In the genomic region with DNA sequence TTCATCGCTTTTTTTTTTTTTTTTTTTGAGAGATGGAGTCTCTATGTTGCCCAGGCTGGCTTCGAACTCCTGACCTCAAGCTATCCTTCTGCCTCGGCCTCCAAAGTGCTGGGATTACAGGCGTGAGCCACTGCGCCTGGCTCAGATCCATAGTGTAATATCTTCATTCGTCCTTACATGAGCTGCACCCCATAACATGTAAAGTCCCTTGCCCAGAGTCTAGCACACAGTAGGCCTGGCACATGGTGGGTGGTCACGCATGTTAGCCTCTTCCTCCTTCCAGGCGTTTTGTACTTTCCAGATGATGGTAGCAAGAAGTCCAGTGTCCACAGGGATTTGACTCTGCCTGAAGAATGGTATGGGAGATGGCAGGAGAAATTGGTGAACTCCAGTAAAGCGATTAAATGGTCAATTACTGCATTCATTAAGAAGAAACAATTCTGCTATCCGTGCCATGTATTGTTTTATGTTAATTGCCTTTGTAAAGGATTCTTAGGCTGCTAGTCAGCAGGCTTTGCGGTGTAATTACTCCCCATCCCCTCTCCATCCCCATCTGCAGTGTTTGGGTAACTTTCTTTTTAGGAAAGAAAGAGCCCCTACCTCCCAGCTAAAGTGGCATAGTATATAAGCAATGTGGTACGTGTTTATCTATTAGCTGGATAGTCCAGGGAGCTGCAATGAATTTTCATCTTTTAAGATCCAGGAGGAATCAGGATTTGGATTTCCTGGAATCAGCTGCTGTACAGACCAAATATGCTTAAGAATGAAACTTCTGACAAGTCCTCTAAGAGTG, we compare ENCODE assay signal across 8 cellular contexts. TPM values are rescaled to one million over a fixed set of nuclear protein-coding genes. Genes with fewer than 3 reads are reported as not detected.
A peak's percentile ranks its signal among the peaks of the same experiment; 100 is the strongest.
DNase-seq lines count a peak whose midpoint lies in the region; ATAC-seq and TF ChIP-seq lines count a peak whose summit lies in the region.

No MANE protein-coding gene starts in this region.

- no peak overlapping the region for H3K18ac ChIP-seq in H9 (ENCODE audit: insufficient read length, low read depth, low read length)

- no CpG with 5 or more reads among the region's 12 CpGs for WGBS in H9 (ENCODE audit: extremely low coverage, insufficient read length, low lambda C conversion rate)
- 52 to 66% (median 65%) methylated on average over 11 to 12 of the region's 12 CpGs for WGBS in spleen, 5 donors

- DNase-seq in H9 = no peak
- DNase-seq in activated CD8-positive, alpha-beta memory T cell treated with anti-CD3 and anti-CD28 coated beads, Interleukin-2, amount 50 U/mL, for 48 hours = peak; percentile 44
- DNase-seq in spleen = peak; percentile 19
- DNase-seq in NOMO-1 (lab: John Stamatoyannopoulos, UW; ENCODE audit: unreplicated experiment in 2 of 2) = no peak
- DNase-seq in GF-D8 (lab: John Stamatoyannopoulos, UW) = no peak
- DNase-seq in DMS114 treated with DMSO at 0.1 percent for 48 hours (lab: John Stamatoyannopoulos, UW; ENCODE audit: unreplicated experiment) = no peak

- peak overlapping the region; percentile 94 to 96 for H3K4me3 Mint-ChIP-seq in H9

- ATAC-seq in GM18907 (IDR thresholded peaks at IDR 0.05; ENCODE audit: unreplicated experiment) = no peak

- no peak overlapping the region for H2BK20ac ChIP-seq in H9 (ENCODE audit: low read depth, low read length, poor library complexity, severe bottlenecking)

- no peak overlapping the region for H3T11ph ChIP-seq in H9 (ENCODE audit: low read length)

- intact Hi-C loops in spleen (cut with DNase I; ENCODE audit: low total_unique reads) = no loop called here

- H3K27ac Mint-ChIP-seq in H9 = peak overlapping the region in 2 of 3 experiments; percentile 93 to 99; a peak in 2 of 7 replicates

- H2BK15ac ChIP-seq in H9 (ENCODE audit: low read depth, low read length) = no peak overlapping the region

- no peaks in the 10 kb centered on the region for H4K20me1 ChIP-seq in H9 (ENCODE audit: control insufficient read depth, insufficient read depth, insufficient read length)

- H3K56ac ChIP-seq in H9 (ENCODE audit: insufficient read length, low read depth, low read length) = no peak overlapping the region

- no peaks in the 10 kb centered on the region for H3K79me1 ChIP-seq in H9 (ENCODE audit: insufficient read depth, low read depth, low read length, poor library complexity, severe bottlenecking)

- no peaks in the 10 kb centered on the region for H3K79me2 ChIP-seq in H9 (ENCODE audit: insufficient read depth, low read length)

- peak overlapping the region; percentile 87 for H3K4me3 ChIP-seq in iPS-18c (ENCODE audit: insufficient read depth, low read depth, low read length)
- H3K4me3 ChIP-seq in spleen = peak overlapping the region; percentile 68 to 90 (median 82)

- TF ChIP-seq CTCF in H9 (conservative IDR thresholded peaks at IDR 0.05) (no peak), spleen (IDR thresholded peaks at IDR 0.05 in 8 of 11, conservative IDR thresholded peaks at IDR 0.05 in 3 of 11) (no peak)

- peaks cover 0 to 3% of the 10 kb centered on the region in 2 experiments; a peak in 2 of 5 replicates for H3K9me3 Mint-ChIP-seq in H9

- peaks cover 3 to 7% (median 5%) of the 10 kb centered on the region in 3 experiments; a peak in 3 of 7 replicates for H3K36me3 Mint-ChIP-seq in H9 (ENCODE audit: insufficient read depth in 1 of 3, low read depth in 3 of 3)

- no peak for TF ChIP-seq POLR2A in spleen (IDR thresholded peaks at IDR 0.05)

- H3K4me1 ChIP-seq in H9 (ENCODE audit: insufficient read depth, low read length) (no peaks in the 10 kb centered on the region; the same call in 1 of the 2 replicates), spleen (peaks cover 0 to 51% (median 40%) of the 10 kb centered on the region in 6 donors)

- peaks cover 5% of the 10 kb centered on the region for H3K23me2 ChIP-seq in H9 (ENCODE audit: insufficient read length, low read depth, low read length, poor library complexity, severe bottlenecking)

- no peak overlapping the region for H2AFZ ChIP-seq in H9 (ENCODE audit: low read length)

- H3K23ac ChIP-seq in H9 (ENCODE audit: insufficient read length, low read depth, low read length) = no peak overlapping the region

- peak overlapping the region; percentile 70 for H3K4me2 ChIP-seq in H9 (ENCODE audit: insufficient read depth, insufficient read length, low read length)

- no peak overlapping the region for H3K9ac ChIP-seq in H9 (ENCODE audit: extremely low read depth, insufficient read length, low read length)

- peaks cover 25% of the 10 kb centered on the region for H3K27me3 Mint-ChIP-seq in H9 (ENCODE audit: low read depth)

- H3K4me1 Mint-ChIP-seq in H9 = peaks cover 11 to 16% of the 10 kb centered on the region in 2 experiments

- no peak overlapping the region for H4K91ac ChIP-seq in H9 (ENCODE audit: insufficient read length, low read depth, low read length)

- no peak overlapping the region for H3K4ac ChIP-seq in H9 (ENCODE audit: low read depth, low read length)

- H4K8ac ChIP-seq in H9 (replicated peaks; ENCODE audit: insufficient read length, low read depth, low read length) = no peak overlapping the region

- H2AK5ac ChIP-seq in H9 (ENCODE audit: insufficient read length, low read length) = no peak overlapping the region

- no peak overlapping the region for H2BK12ac ChIP-seq in H9 (ENCODE audit: insufficient read length, low read depth, low read length)

- H3K14ac ChIP-seq in H9 (ENCODE audit: insufficient read depth, low read length) = no peak overlapping the region

- peaks cover 0 to 19% (median 0%) of the 10 kb centered on the region in 6 donors for H3K36me3 ChIP-seq in spleen

- no peak overlapping the region for H2BK5ac ChIP-seq in H9 (ENCODE audit: insufficient read length, low read length)

- H3K27me3 ChIP-seq in H9 (ENCODE audit: insufficient read depth, low read length) = no peaks in the 10 kb centered on the region
- peaks cover 0 to 27% (median 0%) of the 10 kb centered on the region in 7 donors for H3K27me3 ChIP-seq in spleen (replicated peaks in 1 of 7)

- H4K5ac ChIP-seq in H9 (ENCODE audit: insufficient read length, low read depth, low read length) = no peak overlapping the region

- no peak overlapping the region for H3K27ac ChIP-seq in H9 (ENCODE audit: insufficient read length, low read depth, low read length)
- peak overlapping the region in 7 of 8 donors; percentile 68 to 96 (median 83) for H3K27ac ChIP-seq in spleen

- no peaks in the 10 kb centered on the region for H3K9me3 ChIP-seq in H9 (ENCODE audit: control insufficient read depth, low read depth, low read length)
- H3K9me3 ChIP-seq in iPS-18c (ENCODE audit: control insufficient read depth, insufficient read depth, low read length) = no peaks in the 10 kb centered on the region
- H3K9me3 ChIP-seq in spleen = no peaks in the 10 kb centered on the region

- no peak overlapping the region for H2BK120ac ChIP-seq in H9 (ENCODE audit: low read depth, low read length, poor library complexity, severe bottlenecking)

RNA-seq across cellular contexts. Expression of a gene that starts 1.2 kb away (rescaled TPM):
- 12.5 and 15.9 TPM in 2 replicates for total RNA-seq in H9 (2021)
- 10 to 100 TPM; 18.2 to 58.5 (median 34.6) TPM for total RNA-seq in spleen
- polyA plus RNA-seq in spleen = 1 to 10 TPM; 4.8 to 9.5 (median 5.3) TPM

Comparison
In these comparisons a context has a peak if more than half of its experiments do, and no peak if none do; other contexts are left out.
1. DNase-seq: peak in activated CD8-positive, alpha-beta memory T cell treated with anti-CD3 and anti-CD28 coated beads, Interleukin-2, amount 50 U/mL, for 48 hours (single experiment) and spleen (single experiment); none in H9 (single experiment), NOMO-1 (0 of 2), GF-D8 (single experiment) and DMS114 treated with DMSO at 0.1 percent for 48 hours (single experiment).